ENCODE assay signal across 10 cellular contexts in the genomic region with DNA sequence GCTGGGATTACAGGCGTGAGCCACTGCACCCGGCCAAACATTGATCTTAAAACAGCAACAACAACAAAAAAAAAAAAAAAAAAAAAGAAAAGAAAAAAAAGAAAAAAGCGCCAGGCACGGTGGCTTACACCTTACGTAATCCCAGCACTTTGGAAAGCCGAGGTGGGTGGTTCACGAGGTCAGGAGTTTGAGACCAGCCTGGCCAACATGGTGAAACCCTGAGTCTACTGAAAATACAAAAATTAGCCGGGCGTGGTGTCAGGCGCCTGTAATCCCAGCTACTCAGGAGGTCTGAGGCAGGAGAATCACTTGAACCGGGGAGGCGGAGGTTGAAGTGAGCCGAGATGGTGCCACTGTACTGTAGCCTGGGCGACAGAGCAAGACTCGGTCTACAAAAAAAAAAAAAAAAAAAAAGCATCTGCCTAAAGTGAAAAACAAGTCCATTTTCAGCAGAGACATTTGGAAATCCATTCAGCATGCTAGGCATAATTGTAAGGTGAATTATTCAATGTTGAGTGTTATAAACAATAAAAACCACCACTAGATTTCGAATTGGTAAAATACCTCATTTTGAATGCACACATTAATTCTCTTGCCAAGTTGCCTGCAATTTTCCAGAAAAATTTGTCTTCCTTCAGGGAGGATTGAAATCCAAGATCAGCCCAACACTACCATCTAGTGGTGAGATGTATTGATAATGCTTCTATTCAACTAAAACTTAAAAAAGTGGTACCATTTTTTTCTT. TPM values are rescaled to one million over a fixed set of nuclear protein-coding genes. Genes with fewer than 3 reads are reported as not detected.
A peak's percentile ranks its signal among the peaks of the same experiment; 100 is the strongest.
DNase-seq lines count a peak whose midpoint lies in the region; ATAC-seq, FAIRE-seq and TF ChIP-seq lines count a peak whose summit lies in the region.
"Had no signal": no experiment of that assay in that cellular context is flagged by ENCODE, and none has a peak within 500 bp of the region (broad histone marks: within the 10 kb centered on the region; RNA-seq: fewer than 3 reads in every experiment).

No MANE protein-coding gene starts in this region.

- FAIRE-seq in small intestine (lab: Jason Lieb, UNC) = peak; percentile 75

- H3K4me3 Mint-ChIP-seq in natural killer cell = no peak overlapping the region
- H3K4me3 Mint-ChIP-seq in natural killer cell treated with Interleukin-12 subunit alpha and Interleukin-12 subunit beta and Interleukin-15 and Interleukin-18, amount 100 ng/mL, for 72 hours = no peak overlapping the region
- no peak overlapping the region for H3K4me3 Mint-ChIP-seq in activated CD8-positive, alpha-beta T cell treated with anti-CD3 and anti-CD28 coated beads for 36 hours
- no peak overlapping the region for H3K4me3 Mint-ChIP-seq in glutamatergic neuron (ENCODE audit: unreplicated experiment)
- H3K4me3 Mint-ChIP-seq: central memory CD8-positive, alpha-beta T cell; stimulated activated naive CD8-positive, alpha-beta T cell treated with anti-CD3 and anti-CD28 coated beads, Interleukin-15, Interleukin-2, amounts not matched to agents 100 ng/mL and 50 ng/mL, for 24 hours had no signal

- DNase-seq in natural killer cell (no peak), NCI-H1694 (lab: John Stamatoyannopoulos, UW) (peak; percentile 80), glutamatergic neuron (no peak), small intestine (peak; percentile 58), NCI-H187 treated with DMSO at 0.1 percent for 48 hours (lab: John Stamatoyannopoulos, UW) (no peak)
- no peak for DNase-seq in natural killer cell treated with Interleukin-12 subunit alpha and Interleukin-12 subunit beta and Interleukin-15 and Interleukin-18, amount 100 ng/mL, for 72 hours (ENCODE audit: low spot score)
- DNase-seq in activated CD8-positive, alpha-beta T cell treated with anti-CD3 and anti-CD28 coated beads for 36 hours = no peak

- 75 to 80% (median 76%) methylated on average over 16 of the region's 16 CpGs for WGBS in small intestine, 3 donors

- no peaks in the 10 kb centered on the region for H3K9me3 ChIP-seq in small intestine (ENCODE audit: control insufficient read depth, low read depth)

- no peak overlapping the region for H3K27ac ChIP-seq in small intestine (ENCODE audit: low read depth in 1 of 2, low read length in 1 of 2)

- H3K27me3 ChIP-seq in small intestine (ENCODE audit: control insufficient read depth in 2 of 2, insufficient read depth in 2 of 2, low read length in 2 of 2) = no peaks in the 10 kb centered on the region

- H3K9me3 Mint-ChIP-seq in natural killer cell (no peaks in the 10 kb centered on the region), glutamatergic neuron (ENCODE audit: unreplicated experiment) (no peaks in the 10 kb centered on the region)
- no peaks in the 10 kb centered on the region for H3K9me3 Mint-ChIP-seq in natural killer cell treated with Interleukin-12 subunit alpha and Interleukin-12 subunit beta and Interleukin-15 and Interleukin-18, amount 100 ng/mL, for 72 hours
- H3K9me3 Mint-ChIP-seq in activated CD8-positive, alpha-beta T cell treated with anti-CD3 and anti-CD28 coated beads for 36 hours = no peaks in the 10 kb centered on the region
- H3K9me3 Mint-ChIP-seq: central memory CD8-positive, alpha-beta T cell; stimulated activated naive CD8-positive, alpha-beta T cell treated with anti-CD3 and anti-CD28 coated beads, Interleukin-15, Interleukin-2, amounts not matched to agents 100 ng/mL and 50 ng/mL, for 24 hours had no signal

- no peak overlapping the region for H3K4me3 ChIP-seq in small intestine (ENCODE audit: low read depth in 1 of 2, low read length in 2 of 2)

- CTCF ChIA-PET in activated CD8-positive, alpha-beta T cell treated with anti-CD3 and anti-CD28 coated beads for 36 hours (lab: Charles Lee) = interaction anchor here (0.6 to 4.6 kb wide), 41 partner anchors 8 to 230 kb away, joined by 3 to 58 read pairs (median 5); partner anchors contain the start of genes CERS5, COX14, GPD1 and LIMA1

- H3K27me3 Mint-ChIP-seq in natural killer cell (ENCODE audit: low read depth in 2 of 2) (no peaks in the 10 kb centered on the region), glutamatergic neuron (ENCODE audit: unreplicated experiment) (no peaks in the 10 kb centered on the region)
- no peaks in the 10 kb centered on the region for H3K27me3 Mint-ChIP-seq in natural killer cell treated with Interleukin-12 subunit alpha and Interleukin-12 subunit beta and Interleukin-15 and Interleukin-18, amount 100 ng/mL, for 72 hours
- no peaks in the 10 kb centered on the region for H3K27me3 Mint-ChIP-seq in activated CD8-positive, alpha-beta T cell treated with anti-CD3 and anti-CD28 coated beads for 36 hours
- H3K27me3 Mint-ChIP-seq: central memory CD8-positive, alpha-beta T cell; stimulated activated naive CD8-positive, alpha-beta T cell treated with anti-CD3 and anti-CD28 coated beads, Interleukin-15, Interleukin-2, amounts not matched to agents 100 ng/mL and 50 ng/mL, for 24 hours had no signal

- POLR2A ChIA-PET in activated CD8-positive, alpha-beta T cell treated with anti-CD3 and anti-CD28 coated beads for 36 hours (lab: Charles Lee) = no interaction called here

- H3K4me1 ChIP-seq in small intestine (ENCODE audit: control insufficient read depth in 2 of 2, insufficient read depth in 1 of 2, low read depth in 1 of 2, low read length in 1 of 2) = no peaks in the 10 kb centered on the region

- intact Hi-C loops in natural killer cell (cut with micrococcal nuclease) = loop anchor here (1.0 kb wide), 2 partner anchors 43 to 100 kb away; no protein-coding TSS in a partner anchor
- intact Hi-C loops in activated CD8-positive, alpha-beta T cell treated with anti-CD3 and anti-CD28 coated beads for 36 hours (cut with micrococcal nuclease) = loop anchor here (5.0 kb wide), 1 partner anchor 88 kb away; the partner anchor contains the start of gene SMARCD1

- no peak overlapping the region for H3K27ac Mint-ChIP-seq in natural killer cell
- no peak overlapping the region for H3K27ac Mint-ChIP-seq in natural killer cell treated with Interleukin-12 subunit alpha and Interleukin-12 subunit beta and Interleukin-15 and Interleukin-18, amount 100 ng/mL, for 72 hours
- no peak overlapping the region for H3K27ac Mint-ChIP-seq in activated CD8-positive, alpha-beta T cell treated with anti-CD3 and anti-CD28 coated beads for 36 hours
- H3K27ac Mint-ChIP-seq in glutamatergic neuron (ENCODE audit: unreplicated experiment) = no peak overlapping the region
- H3K27ac Mint-ChIP-seq: stimulated activated naive CD8-positive, alpha-beta T cell treated with anti-CD3 and anti-CD28 coated beads, Interleukin-15, Interleukin-2, amounts not matched to agents 100 ng/mL and 50 ng/mL, for 24 hours had no signal

- ATAC-seq in natural killer cell = peak; percentile 53 to 64 (median 53)
- ATAC-seq in natural killer cell treated with Interleukin-12 subunit alpha and Interleukin-12 subunit beta and Interleukin-15 and Interleukin-18, amount 100 ng/mL, for 72 hours = no peak
- ATAC-seq in activated CD8-positive, alpha-beta T cell treated with anti-CD3 and anti-CD28 coated beads for 36 hours = no peak
- no peak for ATAC-seq in HG02884 (IDR thresholded peaks at IDR 0.05; ENCODE audit: unreplicated experiment)

- H3K4me1 Mint-ChIP-seq in natural killer cell (no peaks in the 10 kb centered on the region), glutamatergic neuron (ENCODE audit: low read depth, unreplicated experiment) (no peaks in the 10 kb centered on the region)
- H3K4me1 Mint-ChIP-seq in natural killer cell treated with Interleukin-12 subunit alpha and Interleukin-12 subunit beta and Interleukin-15 and Interleukin-18, amount 100 ng/mL, for 72 hours (ENCODE audit: low read depth in 2 of 2) = no peaks in the 10 kb centered on the region
- H3K4me1 Mint-ChIP-seq in activated CD8-positive, alpha-beta T cell treated with anti-CD3 and anti-CD28 coated beads for 36 hours (ENCODE audit: low read depth) = peaks cover 2% of the 10 kb centered on the region
- H3K4me1 Mint-ChIP-seq: central memory CD8-positive, alpha-beta T cell had no signal

- TF ChIP-seq CTCF in natural killer cell (IDR thresholded peaks at IDR 0.05) = peak; percentile 80
- peak; percentile 97 for TF ChIP-seq CTCF in activated CD8-positive, alpha-beta T cell treated with anti-CD3 and anti-CD28 coated beads for 36 hours (IDR thresholded peaks at IDR 0.05)
- peak; percentile 76 for TF ChIP-seq CTCF in glutamatergic neuron (IDR thresholded peaks at IDR 0.05; ENCODE audit: partially characterized antibody, unreplicated experiment)

- H3K36me3 ChIP-seq in small intestine (ENCODE audit: control insufficient read depth in 2 of 2, insufficient read depth in 2 of 2, low read length in 2 of 2) = peaks cover 0 to 12% of the 10 kb centered on the region in 2 donors

- H3K36me3 Mint-ChIP-seq in natural killer cell (peaks cover 13% of the 10 kb centered on the region), glutamatergic neuron (ENCODE audit: unreplicated experiment) (no peaks in the 10 kb centered on the region)
- peaks cover 10% of the 10 kb centered on the region for H3K36me3 Mint-ChIP-seq in natural killer cell treated with Interleukin-12 subunit alpha and Interleukin-12 subunit beta and Interleukin-15 and Interleukin-18, amount 100 ng/mL, for 72 hours
- H3K36me3 Mint-ChIP-seq in activated CD8-positive, alpha-beta T cell treated with anti-CD3 and anti-CD28 coated beads for 36 hours (ENCODE audit: low read depth) = peaks cover 2% of the 10 kb centered on the region

RNA-seq across cellular contexts. Expression of gene CERS5, which starts 8.0 kb away (rescaled TPM):
- total RNA-seq in natural killer cell = 10 to 100 TPM; 69.9 to 81.2 (median 75.8) TPM
- total RNA-seq in natural killer cell treated with Interleukin-12 subunit alpha and Interleukin-12 subunit beta and Interleukin-15 and Interleukin-18, amount 100 ng/mL, for 72 hours = 100 to 1,000 TPM in 1 of 2 donors, 10 to 100 TPM in 1; 72.1 to 115 TPM
- total RNA-seq in activated CD8-positive, alpha-beta T cell treated with anti-CD3 and anti-CD28 coated beads for 36 hours = 10 to 100 TPM; 33.9 to 39.5 TPM
- total RNA-seq in glutamatergic neuron (ENCODE audit: unreplicated experiment) = 125 TPM
- polyA plus RNA-seq in small intestine = 10 to 100 TPM; 10.1 to 22.3 (median 15.4) TPM

Comparison
In these comparisons a context has a peak if more than half of its experiments do, and no peak if none do; other contexts are left out.
1. ATAC-seq: peak in natural killer cell (3 of 3); none in natural killer cell treated with Interleukin-12 subunit alpha and Interleukin-12 subunit beta and Interleukin-15 and Interleukin-18, amount 100 ng/mL, for 72 hours (0 of 2), activated CD8-positive, alpha-beta T cell treated with anti-CD3 and anti-CD28 coated beads for 36 hours (single experiment) and HG02884 (single experiment).
2. DNase-seq: peak in NCI-H1694 (single experiment) and small intestine (single experiment); none in natural killer cell (single experiment), natural killer cell treated with Interleukin-12 subunit alpha and Interleukin-12 subunit beta and Interleukin-15 and Interleukin-18, amount 100 ng/mL, for 72 hours (single experiment), activated CD8-positive, alpha-beta T cell treated with anti-CD3 and anti-CD28 coated beads for 36 hours (single experiment), glutamatergic neuron (single experiment) and NCI-H187 treated with DMSO at 0.1 percent for 48 hours (single experiment).
3. Peak in every context shown above with its lines, with median percentiles within 50 percentile points of each other: CTCF ChIP-seq.